ENCODE assay signal across 4 cellular contexts in the genomic region with DNA sequence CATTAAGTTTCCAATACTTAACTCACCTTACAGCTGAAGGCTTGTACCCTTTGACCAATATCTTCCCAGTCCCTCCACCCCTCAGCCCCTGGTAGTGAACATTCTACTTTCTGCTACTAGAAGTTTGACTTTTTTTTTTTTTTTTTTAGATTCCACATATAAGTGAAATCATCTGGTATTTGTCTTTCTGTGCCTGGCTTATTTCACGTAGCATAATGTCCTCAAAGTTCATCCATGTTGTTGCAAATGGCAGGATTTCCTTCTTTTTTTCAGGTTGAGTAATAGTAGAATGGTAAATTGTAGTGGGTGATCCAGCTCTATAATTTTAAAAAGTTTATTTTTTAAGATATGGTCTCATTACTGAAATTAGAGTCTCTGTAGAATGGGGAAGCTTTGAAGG.
"Had no signal": no experiment of that assay in that cellular context is flagged by ENCODE, and none has a peak within 500 bp of the region (broad histone marks: within the 10 kb centered on the region; RNA-seq: fewer than 3 reads in every experiment).

No MANE protein-coding gene starts in this region.

- H2AFZ ChIP-seq: GM23338 had no signal

- DNase-seq: H9, HCEC 1CT, IMR-90 had no signal

- H3K4me3 ChIP-seq: GM23338 had no signal

- H3K4me2 ChIP-seq: GM23338 had no signal
